2 cellular contexts compared by ENCODE assay signal in genomic region chr2:65885266-65885665, GRCh38.
TF ChIP-seq lines count a peak whose summit lies in the region.

No MANE protein-coding gene starts in this region.

TF ChIP-seq in GM23338, 12 proteins besides CTCF, POLR2A, EP300 and RAD21 (continued from another document):
- TF ChIP-seq ZNF462 (CRISPR knock-in tag; IDR thresholded peaks at IDR 0.05) (no peak), ZNF331 (CRISPR knock-in tag; IDR thresholded peaks at IDR 0.05; ENCODE audit: low read depth) (no peak)

TF ChIP-seq in K562, 482 proteins besides CTCF, POLR2A, EP300 and RAD21 (continued from another document):
- no peak for TF ChIP-seq ZBTB26 (CRISPR knock-in tag; IDR thresholded peaks at IDR 0.05)
- no peak for TF ChIP-seq GTF2A2 (tag; IDR thresholded peaks at IDR 0.05)
- TF ChIP-seq HCFC1 (IDR thresholded peaks at IDR 0.05; ENCODE audit: low read depth, low read length): peak; percentile 28; the same call in 1 of the 2 replicates
- TF ChIP-seq BRD4 (IDR thresholded peaks at IDR 0.05): no peak
- 0 out of 2 replicates have a peak, but pooled peaks have one; percentile 19 for TF ChIP-seq GABPA (tag; conservative IDR thresholded peaks at IDR 0.05; ENCODE audit: low read depth)
- TF ChIP-seq TSC22D4 (tag; IDR thresholded peaks at IDR 0.05): no peak
- TF ChIP-seq ASH1L (IDR thresholded peaks at IDR 0.05; ENCODE audit: borderline replicate concordance, low read depth, partially characterized antibody): no peak
TF ChIP-seq in K562: peak in this region for 2.
